Comparison of ENCODE assay signal across 7 cellular contexts in the genomic region with DNA sequence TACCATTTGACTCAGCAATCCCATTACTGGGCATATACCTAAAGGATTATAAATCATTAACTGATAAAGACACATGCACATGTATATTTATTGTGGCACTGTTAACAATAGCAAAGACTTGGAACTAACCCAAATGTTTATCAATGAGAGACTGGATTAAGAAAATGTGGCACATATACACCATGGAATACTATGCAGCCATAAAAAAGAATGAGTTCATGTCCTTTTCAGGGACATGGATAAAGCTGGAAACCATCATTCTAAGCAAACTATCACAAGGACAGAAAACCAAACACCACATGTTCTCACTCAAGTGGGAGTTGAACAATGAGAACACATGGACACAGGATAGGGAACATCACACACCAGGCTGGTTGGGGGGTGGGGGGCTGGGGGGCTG. TPM values are rescaled to one million over a fixed set of nuclear protein-coding genes. Genes with fewer than 3 reads are reported as not detected.
DNase-seq lines count a peak whose midpoint lies in the region; ATAC-seq, FAIRE-seq and TF ChIP-seq lines count a peak whose summit lies in the region.
"Not testable (repeated sequence)": the region's sequence is repeated elsewhere in the genome, so short reads cannot be mapped to it uniquely, and the experiment has no call there.

No MANE protein-coding gene starts in this region.

- H3K4me3 ChIP-seq in HEK293 (ENCODE audit: low read depth, low read length); K562; esophagus muscularis mucosa; psoas muscle; sigmoid colon; vagina: not testable (repeated sequence)

- not testable (repeated sequence) for H4K20me1 ChIP-seq in K562 (replicated peaks; ENCODE audit: control insufficient read depth, insufficient read depth, low read length)

- POLR2A ChIA-PET in HEK293 (lab: Yijun Ruan, JAX) = not testable (repeated sequence)
- POLR2A ChIA-PET in K562 (lab: Yijun Ruan, JAX) = interaction anchor here (1.1 kb wide), 1 partner anchor 8 kb away, joined by 3 read pairs; no protein-coding TSS in a partner anchor

- not testable (repeated sequence) for TF ChIP-seq POLR2A in K562 (conservative IDR thresholded peaks at IDR 0.05); esophagus muscularis mucosa (IDR thresholded peaks at IDR 0.05; ENCODE audit: low read depth); sigmoid colon (IDR thresholded peaks at IDR 0.05); vagina (IDR thresholded peaks at IDR 0.05)

- not testable (repeated sequence) for H3K27me3 Mint-ChIP-seq in nephron (ENCODE audit: low read depth)

- H3K27ac Mint-ChIP-seq in nephron = peak overlapping the region in 2 of 3 experiments; percentile 25 to 64

- not testable (repeated sequence) for H3K27ac ChIP-seq in HEK293 (ENCODE audit: extremely low read depth, low read depth, low read length); K562 (ENCODE audit: extremely low read depth, low read depth, low read length)
- peak overlapping the region in 3 of 4 donors; percentile 79 to 82 (median 81) for H3K27ac ChIP-seq in esophagus muscularis mucosa (replicated peaks in 1 of 4)
- H3K27ac ChIP-seq in psoas muscle = peak overlapping the region; percentile 2
- H3K27ac ChIP-seq in sigmoid colon = peak overlapping the region in 3 of 4 donors; percentile 77 to 85 (median 83)
- H3K27ac ChIP-seq in vagina = peak overlapping the region; percentile 70

- not testable (repeated sequence) for DNase-seq in K562 (ENCODE audit: extremely low read depth in 1 of 4, low spot score in 3 of 4); esophagus muscularis mucosa (ENCODE audit: extremely low spot score); psoas muscle; sigmoid colon; vagina (ENCODE audit: extremely low spot score in 2 of 2)

- H3K9me3 Mint-ChIP-seq in nephron = peaks cover 27% of the 10 kb centered on the region

- H3K36me3 ChIP-seq in HEK293 (ENCODE audit: control insufficient read depth in 2 of 2, insufficient read depth in 1 of 2, low read length in 2 of 2); K562 (ENCODE audit: control insufficient read depth, insufficient read depth, low read length); esophagus muscularis mucosa; psoas muscle (ENCODE audit: insufficient read depth in 1 of 2, low read depth in 1 of 2); sigmoid colon; vagina: not testable (repeated sequence)

- not testable (repeated sequence) for BruUV-seq in K562 (replicated peaks; lab: Mats Ljungman, UMichigan)

- intact Hi-C loops in K562 (cut with micrococcal nuclease); esophagus muscularis mucosa (cut with DNase I); psoas muscle (cut with DNase I); vagina (cut with DNase I): not testable (repeated sequence)
- intact Hi-C loops in sigmoid colon (cut with DNase I) = loop anchor here (5.0 kb wide), 2 partner anchors 45 to 60 kb away; a partner anchor contains a TSS

- not testable (repeated sequence) for H3K79me2 ChIP-seq in K562 (ENCODE audit: control insufficient read depth, insufficient read depth, low read length)

- not testable (repeated sequence) for H3K4me3 Mint-ChIP-seq in nephron

- peaks cover 20% of the 10 kb centered on the region for H3K4me1 Mint-ChIP-seq in nephron

- not testable (repeated sequence) for TF ChIP-seq EP300 in K562 (IDR thresholded peaks at IDR 0.05; ENCODE audit: low read length); esophagus muscularis mucosa (IDR thresholded peaks at IDR 0.05); sigmoid colon (IDR thresholded peaks at IDR 0.05)

- not testable (repeated sequence) for ATAC-seq in K562, psoas muscle

- H3K27me3 ChIP-seq in K562 (ENCODE audit: control insufficient read depth in 2 of 2, insufficient read depth in 2 of 2, low read length in 2 of 2); esophagus muscularis mucosa; psoas muscle (ENCODE audit: insufficient read depth in 3 of 3, low read length in 2 of 3); sigmoid colon; vagina: not testable (repeated sequence)

- FAIRE-seq in K562 (lab: Jason Lieb, UNC) = not testable (repeated sequence)

- not testable (repeated sequence) for H3K4me2 ChIP-seq in K562 (ENCODE audit: insufficient read depth, low read length)

- in situ Hi-C loops in K562 (cut with MboI) = not testable (repeated sequence)

- H3K9ac ChIP-seq in K562 (ENCODE audit: insufficient read depth in 1 of 2, low read depth in 2 of 2, low read length in 2 of 2) = not testable (repeated sequence)

- TF ChIP-seq RAD21 in K562 (CRISPR knock-in tag; conservative IDR thresholded peaks at IDR 0.05 in 1 of 2, IDR thresholded peaks at IDR 0.05 in 1 of 2) = not testable (repeated sequence)

- not testable (repeated sequence) for H3K4me1 ChIP-seq in HEK293 (ENCODE audit: control insufficient read depth, insufficient read depth, low read length); K562 (replicated peaks in 1 of 2; ENCODE audit: control insufficient read depth in 2 of 2, insufficient read depth in 2 of 2, low read length in 2 of 2)
- H3K4me1 ChIP-seq in esophagus muscularis mucosa = peaks cover 16 to 51% (median 34%) of the 10 kb centered on the region in 4 donors
- peaks cover 24% of the 10 kb centered on the region for H3K4me1 ChIP-seq in psoas muscle
- H3K4me1 ChIP-seq in sigmoid colon = peaks cover 4 to 31% (median 24%) of the 10 kb centered on the region in 4 donors
- H3K4me1 ChIP-seq in vagina = peaks cover 14% of the 10 kb centered on the region

- not testable (repeated sequence) for H3K9me3 ChIP-seq in HEK293 (ENCODE audit: control insufficient read depth, insufficient read depth, low read depth, low read length); K562 (replicated peaks; ENCODE audit: control insufficient read depth, insufficient read depth, low read depth, low read length); esophagus muscularis mucosa; psoas muscle; sigmoid colon; vagina

- not testable (repeated sequence) for TF ChIP-seq CTCF in HEK293 (tag by site-specific recombination; IDR thresholded peaks at IDR 0.05); K562 (IDR thresholded peaks at IDR 0.05 in 2 of 3, conservative IDR thresholded peaks at IDR 0.05 in 1 of 3; ENCODE audit: insufficient read depth in 2 of 3, low read depth in 1 of 3, low read length in 3 of 3); esophagus muscularis mucosa (IDR thresholded peaks at IDR 0.05); nephron (IDR thresholded peaks at IDR 0.05; ENCODE audit: unreplicated experiment in 3 of 3); psoas muscle (IDR thresholded peaks at IDR 0.05); sigmoid colon (IDR thresholded peaks at IDR 0.05); vagina (IDR thresholded peaks at IDR 0.05)

- H2AFZ ChIP-seq in K562 (ENCODE audit: low read depth, low read length) = not testable (repeated sequence)

- not testable (repeated sequence) for H3K9me1 ChIP-seq in K562 (ENCODE audit: control insufficient read depth, insufficient read depth, low read length)

- CTCF ChIA-PET in HEK293 (lab: Yijun Ruan, JAX) = interaction anchor here (0.6 kb wide), 1 partner anchor 46 kb away, joined by 3 read pairs; a partner anchor contains a TSS
- CTCF ChIA-PET in K562 (lab: Yijun Ruan, JAX; ENCODE audit: low intra/inter-chr PET ratio) = not testable (repeated sequence)

- H3K36me3 Mint-ChIP-seq in nephron (ENCODE audit: low read depth) = not testable (repeated sequence)

RNA-seq across cellular contexts. Expression of a gene that starts 45.7 kb away (rescaled TPM):
- 21.4 and 56.1 TPM in 2 replicates for total RNA-seq in K562 (2011; cell fraction: chromatin; rRNA removed; ENCODE audit: low replicate concordance)
- 52.7 and 60.5 TPM in 2 replicates for total RNA-seq in K562 (2011; cell fraction: nucleolus; rRNA removed)
- 34.7 and 36.8 TPM in 2 replicates for total RNA-seq in K562 (2011; cell fraction: nucleoplasm; rRNA removed)
- total RNA-seq in K562 (2014; rRNA removed) (28.6 and 39.4 TPM in 2 replicates), K562 (2014; rRNA removed; fragmentation: Illumina TruSeq; extraction: Trizol) (23.3 and 25.2 TPM in 2 replicates), K562 (2015; rRNA removed; fragmentation: Illumina TruSeq; extraction: Trizol) (24.1 and 25.6 TPM in 2 replicates), K562 (2021) (32.9 and 34.1 TPM in 2 replicates), esophagus muscularis mucosa (100 to 1,000 TPM in 1 of 4 donors, 10 to 100 TPM in 3; 78.6 to 190 (median 91.2) TPM), psoas muscle (10 to 100 TPM; 24.7 to 84.5 (median 29.2) TPM), sigmoid colon (100 to 1,000 TPM in 2 of 4 donors, 10 to 100 TPM in 2; 95.3 to 134 (median 98.0) TPM), vagina (43.7 TPM)
- polyA plus RNA-seq in K562 (2011; rRNA removed) (33.9 and 34.8 TPM in 2 replicates), K562 (2014; fragmentation: Illumina TruSeq; extraction: Trizol) (24.1 and 30.4 TPM in 2 replicates), K562 (2014; fragmentation: Nextera tagmentation; extraction: Ambion mirVana) (1 to 10 TPM; 6.9 TPM), K562 (2014; rRNA removed) (20.2 and 25.5 TPM in 2 replicates), psoas muscle (10 to 100 TPM; 26.7 to 36.1 (median 28.3) TPM), sigmoid colon (10 to 100 TPM; 11.3 to 27.6 (median 16.1) TPM)
- polyA plus RNA-seq in K562 (2011; cell fraction: cytosol; rRNA removed) = 32.7 and 43.1 TPM in 2 replicates
- polyA plus RNA-seq in K562 (2011; cell fraction: nucleus; rRNA removed) = 49.0 and 53.6 TPM in 2 replicates
- polyA plus RNA-seq in K562 (2012) = 28.6 and 59.4 TPM in 2 replicates
- polyA minus RNA-seq in K562 (2011; rRNA and poly(A)+ RNA removed) = 24.4 and 28.8 TPM in 2 replicates
- 15.7 and 18.0 TPM in 2 replicates for polyA minus RNA-seq in K562 (2011; cell fraction: cytosol; rRNA and poly(A)+ RNA removed)
- 20.1 and 28.9 TPM in 2 replicates for polyA minus RNA-seq in K562 (2011; cell fraction: nucleus; rRNA and poly(A)+ RNA removed)

RNA-seq across cellular contexts. Expression of a gene that starts 51.0 kb away (rescaled TPM):
- 13.4 and 54.6 TPM in 2 replicates for total RNA-seq in K562 (2011; cell fraction: chromatin; rRNA removed; ENCODE audit: low replicate concordance)
- 53.7 and 63.5 TPM in 2 replicates for total RNA-seq in K562 (2011; cell fraction: nucleolus; rRNA removed)
- 22.3 and 35.1 TPM in 2 replicates for total RNA-seq in K562 (2011; cell fraction: nucleoplasm; rRNA removed)
- total RNA-seq in K562 (2014; rRNA removed) (14.3 and 24.7 TPM in 2 replicates), K562 (2014; rRNA removed; fragmentation: Illumina TruSeq; extraction: Trizol) (5.6 and 7.4 TPM in 2 replicates), K562 (2015; rRNA removed; fragmentation: Illumina TruSeq; extraction: Trizol) (12.2 and 13.0 TPM in 2 replicates), K562 (2021) (18.4 and 18.7 TPM in 2 replicates), esophagus muscularis mucosa (10 to 100 TPM; 19.9 to 25.6 (median 23.7) TPM), psoas muscle (10 to 100 TPM; 12.6 to 20.5 (median 14.7) TPM), sigmoid colon (10 to 100 TPM; 12.5 to 27.3 (median 16.4) TPM), vagina (30.4 TPM)
- polyA plus RNA-seq in K562 (2011; rRNA removed) (14.1 and 15.6 TPM in 2 replicates), K562 (2014; fragmentation: Illumina TruSeq; extraction: Trizol) (17.1 and 20.1 TPM in 2 replicates), K562 (2014; fragmentation: Nextera tagmentation; extraction: Ambion mirVana) (under 1 TPM; 0.13 to 0.31 TPM), K562 (2014; rRNA removed) (19.3 and 21.7 TPM in 2 replicates), psoas muscle (10 to 100 TPM; 20.0 to 26.8 (median 20.8) TPM), sigmoid colon (10 to 100 TPM; 13.4 to 23.0 (median 15.6) TPM)
- 19.2 and 44.4 TPM in 2 replicates for polyA plus RNA-seq in K562 (2011; cell fraction: cytosol; rRNA removed)
- polyA plus RNA-seq in K562 (2011; cell fraction: nucleus; rRNA removed) = 10.1 and 19.3 TPM in 2 replicates
- 14.7 and 17.3 TPM in 2 replicates for polyA plus RNA-seq in K562 (2012)
- 15.1 and 20.5 TPM in 2 replicates for polyA minus RNA-seq in K562 (2011; rRNA and poly(A)+ RNA removed)
- 12.4 and 16.3 TPM in 2 replicates for polyA minus RNA-seq in K562 (2011; cell fraction: cytosol; rRNA and poly(A)+ RNA removed)
- polyA minus RNA-seq in K562 (2011; cell fraction: nucleus; rRNA and poly(A)+ RNA removed) = 27.5 and 33.1 TPM in 2 replicates

RNA-seq across cellular contexts. Expression of a gene that starts 59.9 kb away (rescaled TPM):
- total RNA-seq in K562 (2011; cell fraction: chromatin; rRNA removed; ENCODE audit: low replicate concordance) = 16.8 and 18.1 TPM in 2 replicates
- 10.0 and 13.7 TPM in 2 replicates for total RNA-seq in K562 (2011; cell fraction: nucleolus; rRNA removed)
- 8.5 and 10.4 TPM in 2 replicates for total RNA-seq in K562 (2011; cell fraction: nucleoplasm; rRNA removed)
- total RNA-seq in K562 (2014; rRNA removed) (2.6 and 4.2 TPM in 2 replicates), K562 (2014; rRNA removed; fragmentation: Illumina TruSeq; extraction: Trizol) (2.9 and 3.8 TPM in 2 replicates), K562 (2015; rRNA removed; fragmentation: Illumina TruSeq; extraction: Trizol) (3.4 and 3.5 TPM in 2 replicates), K562 (2021) (3.0 and 4.2 TPM in 2 replicates), esophagus muscularis mucosa (1 to 10 TPM; 3.1 to 8.7 (median 5.8) TPM), psoas muscle (1 to 10 TPM; 1.7 to 2.0 (median 1.9) TPM), sigmoid colon (10 to 100 TPM in 1 of 4 donors, 1 to 10 TPM in 3; 2.5 to 19.4 (median 4.5) TPM), vagina (17.9 TPM)
- polyA plus RNA-seq in K562 (2011; rRNA removed) (3.8 and 4.3 TPM in 2 replicates), K562 (2014; fragmentation: Illumina TruSeq; extraction: Trizol) (4.0 and 5.7 TPM in 2 replicates), K562 (2014; fragmentation: Nextera tagmentation; extraction: Ambion mirVana) (1 to 10 TPM; 1.3 to 1.6 TPM), K562 (2014; rRNA removed) (4.6 and 5.6 TPM in 2 replicates), psoas muscle (1 to 10 TPM; 1.5 to 3.7 (median 2.8) TPM), sigmoid colon (1 to 10 TPM; 1.2 to 7.5 (median 1.8) TPM)
- polyA plus RNA-seq in K562 (2011; cell fraction: cytosol; rRNA removed) = 2.1 and 3.3 TPM in 2 replicates
- 7.7 and 15.6 TPM in 2 replicates for polyA plus RNA-seq in K562 (2011; cell fraction: nucleus; rRNA removed)
- 3.0 and 7.5 TPM in 2 replicates for polyA plus RNA-seq in K562 (2012)
- 2.5 and 2.6 TPM in 2 replicates for polyA minus RNA-seq in K562 (2011; rRNA and poly(A)+ RNA removed)
- 1.3 and 2.9 TPM in 2 replicates for polyA minus RNA-seq in K562 (2011; cell fraction: cytosol; rRNA and poly(A)+ RNA removed)
- 3.0 and 3.3 TPM in 2 replicates for polyA minus RNA-seq in K562 (2011; cell fraction: nucleus; rRNA and poly(A)+ RNA removed)
